ENCODE assay signal across 10 cellular contexts in the genomic region with DNA sequence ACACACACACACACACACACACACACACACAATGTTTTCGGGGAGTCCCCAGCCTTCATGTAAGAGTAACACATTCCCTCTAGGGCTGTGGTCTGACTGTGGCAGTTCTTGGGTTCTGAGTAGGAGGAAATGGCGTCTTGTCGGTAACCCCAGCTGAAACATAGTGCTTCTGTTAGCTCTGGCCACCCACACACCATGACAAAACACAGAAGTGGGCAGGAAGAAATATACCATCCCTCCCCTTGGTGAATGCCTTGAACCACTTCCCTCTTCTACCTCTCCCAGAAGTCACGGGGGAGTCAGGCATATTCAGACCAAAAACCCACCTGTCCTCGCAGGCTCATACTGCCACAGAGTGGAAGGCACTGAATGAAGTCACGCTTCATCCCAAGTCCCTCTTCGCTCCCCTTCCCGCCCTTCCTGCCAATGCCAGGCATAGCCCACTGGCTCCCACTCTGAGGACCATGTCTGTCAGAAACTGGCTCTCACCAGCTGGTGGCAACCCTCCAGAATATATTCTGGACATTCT. TPM values are rescaled to one million over a fixed set of nuclear protein-coding genes. Genes with fewer than 3 reads are reported as not detected.
DNase-seq lines count a peak whose midpoint lies in the region; ATAC-seq, FAIRE-seq and TF ChIP-seq lines count a peak whose summit lies in the region.
"Had no signal": no experiment of that assay in that cellular context is flagged by ENCODE, and none has a peak within 500 bp of the region (broad histone marks: within the 10 kb centered on the region; RNA-seq: fewer than 3 reads in every experiment).

No MANE protein-coding gene starts in this region.

- TF ChIP-seq CTCF in kidney (IDR thresholded peaks at IDR 0.05; ENCODE audit: borderline replicate concordance, extremely low read depth, insufficient read depth) (no peak), colonic mucosa (IDR thresholded peaks at IDR 0.05) (no peak)

- H3K9ac ChIP-seq in kidney (ENCODE audit: low read length in 2 of 2) = no peak overlapping the region
- H3K9ac ChIP-seq in colonic mucosa (ENCODE audit: low read depth in 2 of 2, low read length in 2 of 2) = no peak overlapping the region

- no peaks in the 10 kb centered on the region for H3K27me3 Mint-ChIP-seq in activated naive CD8-positive, alpha-beta T cell

- peak; percentile 49 for ATAC-seq in GM19025 (IDR thresholded peaks at IDR 0.05; ENCODE audit: low read depth, unreplicated experiment)
- ATAC-seq in GM19397 (IDR thresholded peaks at IDR 0.05; ENCODE audit: unreplicated experiment) = no peak

- no peak overlapping the region for H3K27ac ChIP-seq in kidney (ENCODE audit: low read depth in 2 of 2, low read length in 2 of 2)
- no peak overlapping the region for H3K27ac ChIP-seq in colonic mucosa
- H3K27ac ChIP-seq: neutrophil had no signal

- no peaks in the 10 kb centered on the region for H3K9me3 ChIP-seq in kidney (ENCODE audit: control insufficient read depth in 1 of 2, low read length in 2 of 2)
- H3K9me3 ChIP-seq in colonic mucosa = no peaks in the 10 kb centered on the region
- H3K9me3 ChIP-seq: neutrophil had no signal

- no peaks in the 10 kb centered on the region for H3K9me3 Mint-ChIP-seq in activated naive CD8-positive, alpha-beta T cell (ENCODE audit: low read depth)
- H3K9me3 Mint-ChIP-seq: endodermal cell had no signal

- H3K4me1 Mint-ChIP-seq in activated naive CD8-positive, alpha-beta T cell (ENCODE audit: low read depth) = peaks cover 40% of the 10 kb centered on the region

- peak overlapping the region; percentile 96 for H3K27ac Mint-ChIP-seq in activated naive CD8-positive, alpha-beta T cell
- H3K27ac Mint-ChIP-seq: endodermal cell had no signal

- intact Hi-C loops in kidney (cut with DNase I) (no loop called here), colonic mucosa (cut with DNase I) (loop anchor here (10.0 kb wide), 1 partner anchor 159 kb away; no protein-coding TSS in a partner anchor)

- DNase-seq in OCI-M1 (lab: John Stamatoyannopoulos, UW) (peak; percentile 34), kidney (no peak), NCI-H1436 treated with DMSO at 0.1 percent for 48 hours (lab: John Stamatoyannopoulos, UW) (no peak), colonic mucosa (no peak)
- peak; percentile 81 for DNase-seq in stimulated activated CD4-positive, alpha-beta T cell treated with anti-CD3 and anti-CD28 coated beads, Interleukin-4, amount 100 ng/mL, for 24 hours
- DNase-seq: endodermal cell had no signal

- no peak for FAIRE-seq in kidney (lab: Jason Lieb, UNC)

- peaks cover 3% of the 10 kb centered on the region for H3K36me3 Mint-ChIP-seq in activated naive CD8-positive, alpha-beta T cell

- H3K4me3 ChIP-seq in kidney (ENCODE audit: low read length in 2 of 2) = no peak overlapping the region
- H3K4me3 ChIP-seq in colonic mucosa = no peak overlapping the region

- H3K27me3 ChIP-seq in colonic mucosa = no peaks in the 10 kb centered on the region

- H3K36me3 ChIP-seq in kidney (ENCODE audit: control insufficient read depth in 1 of 2, insufficient read depth in 2 of 2, low read length in 2 of 2) = peaks cover 12 to 13% of the 10 kb centered on the region in 2 donors
- peaks cover 4% of the 10 kb centered on the region for H3K36me3 ChIP-seq in colonic mucosa

- peak overlapping the region; percentile 63 for H3K4me3 Mint-ChIP-seq in activated naive CD8-positive, alpha-beta T cell
- H3K4me3 Mint-ChIP-seq: endodermal cell had no signal

- H3K4me1 ChIP-seq in kidney (ENCODE audit: control insufficient read depth in 1 of 2, insufficient read depth in 1 of 2, low read depth in 1 of 2, low read length in 2 of 2) = no peaks in the 10 kb centered on the region
- H3K4me1 ChIP-seq in colonic mucosa = peaks cover 4% of the 10 kb centered on the region

RNA-seq across cellular contexts. Expression of a gene that starts 11.5 kb away (rescaled TPM):
- total RNA-seq in kidney = 56.6 TPM
- 83.7 TPM for polyA plus RNA-seq in kidney (ENCODE audit: insufficient read depth, low read depth, low replicate concordance)
- 10 to 100 TPM; 43.0 to 73.5 TPM for total RNA-seq in colonic mucosa

RNA-seq across cellular contexts. Expression of a gene that starts 18.4 kb away (rescaled TPM):
- 73.8 TPM for total RNA-seq in kidney
- polyA plus RNA-seq in kidney (ENCODE audit: insufficient read depth, low read depth, low replicate concordance) = 28.2 TPM
- 10 to 100 TPM; 60.5 to 83.2 TPM for total RNA-seq in colonic mucosa

Comparison
In these comparisons a context has a peak if more than half of its experiments do, and no peak if none do; other contexts are left out.
1. DNase-seq: peak in OCI-M1 (single experiment) and stimulated activated CD4-positive, alpha-beta T cell treated with anti-CD3 and anti-CD28 coated beads, Interleukin-4, amount 100 ng/mL, for 24 hours (single experiment); none in kidney (single experiment), NCI-H1436 treated with DMSO at 0.1 percent for 48 hours (single experiment) and colonic mucosa (single experiment).